In the genomic region with DNA sequence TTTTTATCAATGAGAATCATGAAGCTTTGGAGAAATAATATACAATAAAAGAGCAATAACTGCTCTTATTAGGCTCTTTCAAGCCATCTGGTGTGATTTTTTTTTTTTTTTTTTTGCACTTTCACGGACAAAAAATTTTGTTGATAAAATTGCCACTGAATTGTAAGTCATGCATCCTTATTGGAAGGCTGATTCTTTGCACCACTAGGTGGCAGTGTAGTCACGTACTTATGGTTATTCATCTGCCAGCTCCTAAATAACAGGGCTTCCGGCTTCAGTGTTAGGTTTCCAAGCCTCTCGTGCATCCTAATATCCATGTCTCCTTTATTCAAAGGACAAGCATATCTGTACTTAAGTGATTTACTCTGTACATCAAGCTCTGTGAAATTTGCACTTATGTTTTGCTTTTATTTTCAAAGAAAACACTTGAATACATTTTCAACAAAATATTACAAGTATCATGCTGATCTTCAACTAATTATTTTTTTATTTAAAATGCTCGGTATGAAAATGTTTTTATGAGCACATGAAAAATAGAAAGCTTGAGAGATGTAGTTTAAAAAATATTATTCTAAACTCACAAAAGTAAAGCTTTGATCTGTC, we compare ENCODE assay signal across 8 cellular contexts.
DNase-seq lines count a peak whose midpoint lies in the region; ATAC-seq, FAIRE-seq and TF ChIP-seq lines count a peak whose summit lies in the region.

No MANE protein-coding gene starts in this region.

- TF ChIP-seq EP300 in GM12878 (IDR thresholded peaks at IDR 0.05; ENCODE audit: borderline replicate concordance in 1 of 2, control insufficient read depth in 1 of 2, low read depth in 2 of 2, low read length in 2 of 2): no peak

- RAD21 ChIA-PET in GM12878 (lab: Charles Lee; ENCODE audit: unreplicated experiment): interaction anchor here (0.8 to 2.1 kb wide), 7 partner anchors 10 to 478 kb away, joined by 3 to 10 read pairs (median 4); no protein-coding TSS in a partner anchor

- H2AFZ ChIP-seq in GM12878 (ENCODE audit: control insufficient read depth, low read depth, low read length): no peak overlapping the region

- 0% methylated on average over 4 of the region's 5 CpGs for whole genome bisulfite sequencing in GM12878 (ENCODE audit: insufficient coverage, insufficient replicate concordance, low lambda C conversion rate, missing lambda C conversion rate)
- WGBS in iPS DF 6.9 (ENCODE audit: insufficient coverage, insufficient read length): no CpG with 5 or more reads among the region's 5 CpGs

- FAIRE-seq in GM12891 (lab: Jason Lieb, UNC) (peak; percentile 71), GM12878 (lab: Jason Lieb, UNC) (peak; percentile 88)

- peak; percentile 92 for ATAC-seq in HG02678 (IDR thresholded peaks at IDR 0.05; ENCODE audit: unreplicated experiment)
- ATAC-seq in GM12878: peak; percentile 93

- H3K27me3 ChIP-seq in A673 (replicated peaks; ENCODE audit: insufficient read depth, low read depth, low read length, poor library complexity) (no peaks in the 10 kb centered on the region), GM12878 (replicated peaks in 1 of 2; ENCODE audit: control insufficient read depth in 2 of 2, insufficient read depth in 2 of 2, low read length in 1 of 2) (no peaks in the 10 kb centered on the region), iPS DF 6.9 (ENCODE audit: control insufficient read depth, insufficient read depth, low read length) (no peaks in the 10 kb centered on the region)

- CTCF ChIA-PET in A673 (lab: Charles Lee): interaction anchor here (0.6 to 3.4 kb wide), 14 partner anchors 10 to 1539 kb away, joined by 3 to 17 read pairs (median 6); no protein-coding TSS in a partner anchor
- CTCF ChIA-PET in GM12878 (lab: Yijun Ruan, JAX): interaction anchor here (0.7 to 4.0 kb wide), 36 partner anchors 10 to 864 kb away, joined by 3 to 52 read pairs (median 4); no protein-coding TSS in a partner anchor

- H3K4me1 ChIP-seq in A673 (ENCODE audit: insufficient read depth, low read length, poor library complexity, severe bottlenecking) (peaks cover 28% of the 10 kb centered on the region), GM12878 (ENCODE audit: control insufficient read depth, insufficient read depth, low read length) (no peaks in the 10 kb centered on the region), iPS DF 6.9 (ENCODE audit: control insufficient read depth, insufficient read depth, low read length) (no peaks in the 10 kb centered on the region)

- no peaks in the 10 kb centered on the region for H3K79me2 ChIP-seq in GM12878 (ENCODE audit: control insufficient read depth, insufficient read depth, low read length)

- TF ChIP-seq RAD21 in GM12878 (IDR thresholded peaks at IDR 0.05; ENCODE audit: insufficient read depth, low read depth, low read length): peak; percentile 64

- SMC1A ChIA-PET in GM12878 (lab: Charles Lee; ENCODE audit: uncharacterized antibody, unreplicated experiment): interaction anchor here (0.6 to 1.9 kb wide), 16 partner anchors 10 to 1219 kb away, joined by 3 to 7 read pairs (median 4); no protein-coding TSS in a partner anchor

- no peaks in the 10 kb centered on the region for H3K36me3 ChIP-seq in A673 (ENCODE audit: insufficient read depth, low read length, poor library complexity, severe bottlenecking)
- no peaks in the 10 kb centered on the region for H3K36me3 ChIP-seq in GM12878 (ENCODE audit: control insufficient read depth in 2 of 2, insufficient read depth in 2 of 2, low read length in 1 of 2)
- H3K36me3 ChIP-seq in iPS DF 6.9 (ENCODE audit: control insufficient read depth, insufficient read depth, low read length): no peaks in the 10 kb centered on the region

- BruUV-seq in A673 (replicated peaks; lab: Mats Ljungman, UMichigan) (no TSS peak), GM12878 (replicated peaks; lab: Mats Ljungman, UMichigan) (no TSS peak)

- in situ Hi-C loops in SK-MEL-5 (cut with HindIII; ENCODE audit: low pct_unique_long_range_greater_than_20kb, low sequenced_read_pairs) (no loop called here), GM12878 (cut with MboI) (loop anchor here (10.0 kb wide), 1 partner anchor 800 kb away; no protein-coding TSS in a partner anchor)

- H3K4me3 ChIP-seq in A673 (ENCODE audit: low read depth, low read length, poor library complexity, severe bottlenecking) (no peak overlapping the region), NB4 (ENCODE audit: low read depth, low read length) (no peak overlapping the region), GM12878 (no peak overlapping the region), iPS DF 6.9 (ENCODE audit: low read length) (no peak overlapping the region)

- H3K4me2 ChIP-seq in GM12878 (ENCODE audit: control insufficient read depth, insufficient read depth): no peak overlapping the region

- intact Hi-C loops in A673 (cut with micrococcal nuclease; ENCODE audit: unreplicated experiment): loop anchor here (1.0 to 10.0 kb wide), 6 partner anchors 100 to 480 kb away; no protein-coding TSS in a partner anchor
- intact Hi-C loops in GM12878 (cut with micrococcal nuclease; ENCODE audit: unreplicated experiment): loop anchor here (5.0 to 10.0 kb wide), 3 partner anchors 180 to 860 kb away; no protein-coding TSS in a partner anchor

- TF ChIP-seq POLR2A in GM12891 (IDR thresholded peaks at IDR 0.05; ENCODE audit: low read depth, low read length): no peak
- no peak for TF ChIP-seq POLR2A in NB4 (IDR thresholded peaks at IDR 0.05; ENCODE audit: extremely low read depth, insufficient read length)
- TF ChIP-seq POLR2A in GM12878 (IDR thresholded peaks at IDR 0.05; ENCODE audit: low read depth, low read length): no peak

- H3K9me3 ChIP-seq in A673 (ENCODE audit: low read depth, low read length, poor library complexity, severe bottlenecking) (no peaks in the 10 kb centered on the region), GM12878 (replicated peaks; ENCODE audit: control insufficient read depth, insufficient read depth, low read length) (no peaks in the 10 kb centered on the region), iPS DF 6.9 (ENCODE audit: control insufficient read depth, insufficient read depth, low read length) (no peaks in the 10 kb centered on the region)

- H3K27ac ChIP-seq in A673 (ENCODE audit: low read depth, low read length, poor library complexity, severe bottlenecking) (peak overlapping the region; percentile 39), GM12878 (ENCODE audit: control insufficient read depth, insufficient read depth) (no peak overlapping the region), iPS DF 6.9 (ENCODE audit: low read length) (no peak overlapping the region)

- DNase-seq in A673 (ENCODE audit: low spot score) (peak; percentile 95), GM12891 (ENCODE audit: insufficient read length, low spot score) (peak; percentile 21), NB4 (ENCODE audit: low read depth) (peak; percentile 77), SK-MEL-5 (ENCODE audit: low read depth, low spot score) (peak; percentile 93), GM12878 (ENCODE audit: low read depth, low spot score) (peak; percentile 25), iPS DF 6.9 (ENCODE audit: low read depth, low spot score) (peak; percentile 79)
- peak; percentile 19 to 63 (median 46) for DNase-seq in stimulated activated CD4-positive, alpha-beta T cell treated with anti-CD3 and anti-CD28 coated beads, Interleukin-12 subunit alpha, Interleukin-12 subunit beta, amount 100 ng/mL, for 48 hours (ENCODE audit: low read depth in 2 of 3, low spot score in 1 of 3)

- POLR2A ChIA-PET in A673 (lab: Charles Lee; ENCODE audit: low non-redundant PET): interaction anchor here (0.6 to 0.7 kb wide), 2 partner anchors 99 to 276 kb away, joined by 3 to 24 read pairs; no protein-coding TSS in a partner anchor
- POLR2A ChIA-PET in GM12878 (lab: Charles Lee): interaction anchor here (0.7 kb wide), 1 partner anchor 111 kb away, joined by 7 read pairs; no protein-coding TSS in a partner anchor

- TF ChIP-seq CTCF in A673 (conservative IDR thresholded peaks at IDR 0.05; ENCODE audit: low read depth, low read length): peak; percentile 84
- peak; percentile 61 for TF ChIP-seq CTCF in NB4 (IDR thresholded peaks at IDR 0.05; ENCODE audit: low read depth, low read length)
- TF ChIP-seq CTCF in GM12878 (IDR thresholded peaks at IDR 0.05 in 2 of 3, conservative IDR thresholded peaks at IDR 0.05 in 1 of 3; ENCODE audit: control insufficient read depth in 2 of 3, extremely low read depth in 1 of 3, insufficient read depth in 1 of 3, low read depth in 3 of 3, low read length in 3 of 3): peak; percentile 66 to 78 (median 69); a peak in 5 of 6 replicates

- H4K20me1 ChIP-seq in GM12878 (ENCODE audit: control insufficient read depth, insufficient read depth): no peaks in the 10 kb centered on the region

- no peak overlapping the region for H3K9ac ChIP-seq in GM12878 (ENCODE audit: control insufficient read depth, insufficient read depth, low read length)

TF ChIP-seq in GM12891, 5 proteins besides CTCF, POLR2A, EP300 and RAD21:
- TF ChIP-seq POU2F2 (IDR thresholded peaks at IDR 0.05; ENCODE audit: low read depth, low read length): no peak
- TF ChIP-seq PAX5 (IDR thresholded peaks at IDR 0.05; ENCODE audit: insufficient read depth, low read length, severe bottlenecking): no peak
- no peak for TF ChIP-seq SPI1 (IDR thresholded peaks at IDR 0.05; ENCODE audit: low read depth, low read length)

TF ChIP-seq in GM12878, 131 proteins besides CTCF, POLR2A, EP300 and RAD21 (continues in another document):
- TF ChIP-seq ETV6 (conservative IDR thresholded peaks at IDR 0.05 in 1 of 2, IDR thresholded peaks at IDR 0.05 in 1 of 2; ENCODE audit: borderline replicate concordance in 1 of 2, low read depth in 1 of 2) (no peak), ZNF384 (IDR thresholded peaks at IDR 0.05; ENCODE audit: borderline replicate concordance, low read depth, low read length) (0 out of 2 replicates have a peak, but pooled peaks have one; percentile 11)

Comparison
In these comparisons a context has a peak if more than half of its experiments do, and no peak if none do; other contexts are left out.
1. DNase-seq: peak in every context shown above with its lines; median percentile 95 in A673; 93 in SK-MEL-5; 79 in iPS DF 6.9; 77 in NB4; 46 in stimulated activated CD4-positive, alpha-beta T cell treated with anti-CD3 and anti-CD28 coated beads, Interleukin-12 subunit alpha, Interleukin-12 subunit beta, amount 100 ng/mL, for 48 hours; 25 in GM12878; 21 in GM12891.